14 cellular contexts compared by ENCODE assay signal in genomic region chr1:42961560-42962091, GRCh38. TPM values are rescaled to one million over a fixed set of nuclear protein-coding genes. Genes with fewer than 3 reads are reported as not detected.
DNase-seq lines count a peak whose midpoint lies in the region; ATAC-seq and TF ChIP-seq lines count a peak whose summit lies in the region.
"Had no signal": no experiment of that assay in that cellular context is flagged by ENCODE, and none has a peak within 500 bp of the region (broad histone marks: within the 10 kb centered on the region; RNA-seq: fewer than 3 reads in every experiment).

No MANE protein-coding gene starts in this region.

- H3K23ac ChIP-seq in IMR-90 (ENCODE audit: low read depth, low read length) = peak overlapping the region; percentile 97

- peak overlapping the region; percentile 100 for H4K91ac ChIP-seq in IMR-90 (ENCODE audit: insufficient read depth, low read depth, low read length)

- intact Hi-C loops in IMR-90 (cut with micrococcal nuclease) = no loop called here

- H3K4ac ChIP-seq in IMR-90 (ENCODE audit: low read depth, low read length) = peak overlapping the region; percentile 99

- peaks cover 8% of the 10 kb centered on the region for H3K36me3 Mint-ChIP-seq in neural progenitor cell

- H3K9me1 ChIP-seq in IMR-90 (ENCODE audit: insufficient read depth, low read length) = peaks cover 25% of the 10 kb centered on the region

- peak overlapping the region; percentile 99; the same call in 2 of the 3 replicates for H2BK15ac ChIP-seq in IMR-90 (ENCODE audit: low read depth, low read length)

- H4K5ac ChIP-seq in IMR-90 (ENCODE audit: low read depth, low read length) = peak overlapping the region; percentile 97

- H2AFZ ChIP-seq in IMR-90 (replicated peaks; ENCODE audit: low read length, poor library complexity) = no peak overlapping the region
- H2AFZ ChIP-seq in neural progenitor cell (replicated peaks) = no peak overlapping the region

- H3K4me1 ChIP-seq in IMR-90 (ENCODE audit: control insufficient read depth, insufficient read depth, low read length) (peaks cover 30% of the 10 kb centered on the region), neural progenitor cell (peaks cover 41% of the 10 kb centered on the region)
- H3K4me1 ChIP-seq in effector memory CD4-positive, alpha-beta T cell (ENCODE audit: control insufficient read depth, insufficient read depth, low read length, poor library complexity, severe bottlenecking) = peaks cover 4% of the 10 kb centered on the region
- H3K4me1 ChIP-seq: uterus had no signal

- peak overlapping the region; percentile 72 for H3K56ac ChIP-seq in IMR-90 (ENCODE audit: extremely low read depth, insufficient read depth, low read length)

- H3K9ac ChIP-seq in IMR-90 (ENCODE audit: low read depth, low read length) = peak overlapping the region; percentile 80
- no peak overlapping the region for H3K9ac ChIP-seq in neural progenitor cell

- H3F3A ChIP-seq in neural progenitor cell (ENCODE audit: low read depth) = peaks cover 26% of the 10 kb centered on the region

- H3K4me3 ChIP-seq in AG04450 (ENCODE audit: low read depth, low read length) (no peak overlapping the region), IMR-90 (ENCODE audit: insufficient read depth, low read depth, low read length) (no peak overlapping the region), neural progenitor cell (no peak overlapping the region)
- H3K4me3 ChIP-seq in effector memory CD4-positive, alpha-beta T cell (ENCODE audit: insufficient read depth, low read depth, low read length, poor library complexity, severe bottlenecking) = no peak overlapping the region
- H3K4me3 ChIP-seq: breast epithelium, lung, uterus had no signal

- dilution Hi-C loops in IMR-90 (cut with HindIII; ENCODE audit: low sequenced_read_pairs, unreplicated experiment) = no loop called here

- peaks cover 20% of the 10 kb centered on the region for H4K20me1 ChIP-seq in IMR-90 (ENCODE audit: insufficient read depth, low read length)
- peaks cover 20% of the 10 kb centered on the region for H4K20me1 ChIP-seq in neural progenitor cell (ENCODE audit: low read depth)

- H2AK5ac ChIP-seq in IMR-90 (ENCODE audit: low read depth, low read length) = peak overlapping the region; percentile 100

- peak; percentile 9 for ATAC-seq in IMR-90 (ENCODE audit: low read depth)

- H3K4me1 Mint-ChIP-seq in neural progenitor cell = peaks cover 51% of the 10 kb centered on the region

- peak overlapping the region; percentile 83 for H2AK9ac ChIP-seq in IMR-90 (replicated peaks; ENCODE audit: low read depth, low read length, poor library complexity)

- peak overlapping the region; percentile 89 to 94 for H4K8ac ChIP-seq in IMR-90 (ENCODE audit: low read depth in 2 of 2, low read length in 2 of 2)

- H2BK20ac ChIP-seq in IMR-90 (ENCODE audit: low read depth, low read length) = peak overlapping the region; percentile 98

- peaks cover 49% of the 10 kb centered on the region for H3K79me2 ChIP-seq in neural progenitor cell (ENCODE audit: low read depth)

- H3K18ac ChIP-seq in IMR-90 (ENCODE audit: low read depth, low read length) = peak overlapping the region; percentile 95

- peaks cover 16% of the 10 kb centered on the region for H3K27me3 Mint-ChIP-seq in neural progenitor cell (ENCODE audit: insufficient read depth, low read depth)

- peak; percentile 40; the same call in 1 of the 2 replicates for TF ChIP-seq POLR2A in IMR-90 (IDR thresholded peaks at IDR 0.05; ENCODE audit: low read depth, low read length)

- WGBS in IMR-90 (ENCODE audit: extremely low coverage in 2 of 2, insufficient read length in 1 of 2), 2 experiments = no CpG with 5 or more reads among the region's 4 CpGs

- CTCF ChIA-PET in AG04450 (lab: Charles Lee) (interaction anchor here (3.5 kb wide), 1 partner anchor 112 kb away, joined by 16 read pairs; no protein-coding TSS in a partner anchor), IMR-90 (lab: Yijun Ruan, JAX) (interaction anchor here (0.6 to 1.3 kb wide), 3 partner anchors 100 to 1788 kb away, joined by 4 to 9 read pairs (median 5); no protein-coding TSS in a partner anchor)

- H3K14ac ChIP-seq in IMR-90 (replicated peaks; ENCODE audit: low read depth, low read length) = peak overlapping the region; percentile 98

- peak overlapping the region; percentile 99 for H3K4me3 Mint-ChIP-seq in neural progenitor cell

- peak overlapping the region; percentile 94 for H2BK120ac ChIP-seq in IMR-90 (ENCODE audit: low read depth, low read length)

- in situ Hi-C loops in IMR-90 (cut with MboI; ENCODE audit: low sequenced_read_pairs) = no loop called here

- peak overlapping the region; percentile 65 for H3K4me2 ChIP-seq in IMR-90 (ENCODE audit: low read depth, low read length)
- peak overlapping the region; percentile 100 for H3K4me2 ChIP-seq in neural progenitor cell

- no TSS peak for BruUV-seq in IMR-90 (replicated peaks; lab: Mats Ljungman, UMichigan)

- DNase-seq in AG04450 (ENCODE audit: low read depth, low spot score) = peak; percentile 63
- DNase-seq in IMR-90 = peak; percentile 90
- DNase-seq in caudate nucleus (lab: John Stamatoyannopoulos, UW) = no peak
- no peak for DNase-seq in neural progenitor cell (ENCODE audit: low spot score)
- no peak for DNase-seq in ecto neural progenitor cell (ENCODE audit: low spot score)
- DNase-seq in NCI-H1105 treated with DMSO at 0.1 percent for 48 hours (lab: John Stamatoyannopoulos, UW) = no peak
- DNase-seq in stimulated activated naive CD4-positive, alpha-beta T cell treated with Interleukin-2 at 50 U/mL for 16 hours (lab: John Stamatoyannopoulos, UW) = no peak
- DNase-seq in effector memory CD4-positive, alpha-beta T cell = no peak
- DNase-seq: activated CD4-positive, alpha-beta T cell treated with anti-CD3 and anti-CD28 coated beads, Interleukin-2, amount 50 U/mL, for 1 hour; OCI-M1; T-helper 1 cell; uterus had no signal

- TF ChIP-seq RAD21 in IMR-90 (IDR thresholded peaks at IDR 0.05; ENCODE audit: low read length) = no peak

- H3K27me3 ChIP-seq in AG04450 (ENCODE audit: control insufficient read depth, insufficient read depth, low read length) = no peaks in the 10 kb centered on the region
- H3K27me3 ChIP-seq in IMR-90 (ENCODE audit: control insufficient read depth, insufficient read depth, low read length) = no peaks in the 10 kb centered on the region
- H3K27me3 ChIP-seq in neural progenitor cell = no peaks in the 10 kb centered on the region
- no peaks in the 10 kb centered on the region for H3K27me3 ChIP-seq in effector memory CD4-positive, alpha-beta T cell (replicated peaks; ENCODE audit: control insufficient read depth, insufficient read depth, low read length, poor library complexity, severe bottlenecking)
- H3K27me3 ChIP-seq: breast epithelium, uterus had no signal

- H3K36me3 ChIP-seq in IMR-90 (ENCODE audit: control insufficient read depth, insufficient read depth, low read length) (peaks cover 3% of the 10 kb centered on the region; the same call in 1 of the 2 replicates), neural progenitor cell (no peaks in the 10 kb centered on the region)
- no peaks in the 10 kb centered on the region for H3K36me3 ChIP-seq in effector memory CD4-positive, alpha-beta T cell (ENCODE audit: control insufficient read depth, insufficient read depth, low read length)
- H3K36me3 ChIP-seq: breast epithelium, uterus had no signal

- H3K9me3 Mint-ChIP-seq in neural progenitor cell = no peaks in the 10 kb centered on the region

- peak overlapping the region; percentile 92 for H2BK5ac ChIP-seq in IMR-90 (ENCODE audit: low read depth, low read length, poor library complexity, severe bottlenecking)

- no peak for TF ChIP-seq CTCF in AG04450 (IDR thresholded peaks at IDR 0.05; ENCODE audit: low read depth, low read length)
- no peak for TF ChIP-seq CTCF in IMR-90 (conservative IDR thresholded peaks at IDR 0.05; ENCODE audit: low read depth, low read length)
- no peak for TF ChIP-seq CTCF in neural progenitor cell (IDR thresholded peaks at IDR 0.05)

- POLR2A ChIA-PET in AG04450 (lab: Yijun Ruan, JAX) (interaction anchor here (0.7 to 3.1 kb wide), 7 partner anchors 10 to 194 kb away, joined by 3 to 20 read pairs (median 4); partner anchors contain the start of genes C1orf50 and P3H1), IMR-90 (lab: Charles Lee; ENCODE audit: unreplicated experiment) (interaction anchor here (0.6 to 1.2 kb wide), 3 partner anchors 10 to 111 kb away, joined by 3 to 5 read pairs (median 4); no protein-coding TSS in a partner anchor)

- H3K27ac ChIP-seq in AG04450 (ENCODE audit: low read depth, low read length) = peak overlapping the region; percentile 91
- peak overlapping the region; percentile 97 for H3K27ac ChIP-seq in IMR-90 (ENCODE audit: insufficient read depth, low read length)
- peak overlapping the region; percentile 19 for H3K27ac ChIP-seq in caudate nucleus (ENCODE audit: low read depth, low read length)
- H3K27ac ChIP-seq in neural progenitor cell = peak overlapping the region; percentile 38
- no peak overlapping the region for H3K27ac ChIP-seq in effector memory CD4-positive, alpha-beta T cell (ENCODE audit: insufficient read depth, low read length, poor library complexity, severe bottlenecking)

- H3K9me3 ChIP-seq in AG04450 (ENCODE audit: control insufficient read depth, insufficient read depth, low read length) (peaks cover 4% of the 10 kb centered on the region; the same call in 1 of the 2 replicates), IMR-90 (ENCODE audit: control insufficient read depth, insufficient read depth, low read length) (no peaks in the 10 kb centered on the region), neural progenitor cell (ENCODE audit: low read depth) (no peaks in the 10 kb centered on the region)
- H3K9me3 ChIP-seq in effector memory CD4-positive, alpha-beta T cell (ENCODE audit: control insufficient read depth, low read length) = no peaks in the 10 kb centered on the region
- H3K9me3 ChIP-seq: breast epithelium, uterus had no signal

- H3K79me1 ChIP-seq in IMR-90 (ENCODE audit: low read depth in 1 of 2, low read length in 2 of 2) = peaks cover 22 to 48% of the 10 kb centered on the region in 2 experiments

- H3K27ac Mint-ChIP-seq in neural progenitor cell = peak overlapping the region; percentile 62

TF ChIP-seq in IMR-90, 13 proteins besides CTCF, POLR2A, EP300 and RAD21 (continues in another document):
- TF ChIP-seq MXI1 (IDR thresholded peaks at IDR 0.05; ENCODE audit: borderline replicate concordance, low read depth, low read length) = no peak
- no peak for TF ChIP-seq FOS (IDR thresholded peaks at IDR 0.05; ENCODE audit: low read depth, low read length)
- TF ChIP-seq RCOR1 (IDR thresholded peaks at IDR 0.05; ENCODE audit: insufficient replicate concordance, low read length) = no peak
- TF ChIP-seq CHD1 (IDR thresholded peaks at IDR 0.05; ENCODE audit: low read depth, low read length) = no peak
- TF ChIP-seq MAZ (IDR thresholded peaks at IDR 0.05; ENCODE audit: borderline replicate concordance, low read depth, low read length) = no peak
- TF ChIP-seq SMC3 (IDR thresholded peaks at IDR 0.05; ENCODE audit: low read depth, low read length) = no peak

RNA-seq across cellular contexts. Expression of gene SLC2A1, which starts 3.0 kb away (rescaled TPM):
- polyA plus RNA-seq in AG04450 (2011; rRNA removed) = 114 and 140 TPM in 2 replicates
- polyA minus RNA-seq in AG04450 (2011; rRNA and poly(A)+ RNA removed) = 125 and 154 TPM in 2 replicates
- 203 and 395 TPM in 2 replicates for total RNA-seq in IMR-90 (2012; rRNA removed)
- polyA plus RNA-seq in IMR-90 (2012; rRNA removed) = 200 and 208 TPM in 2 replicates
- 557 and 944 TPM in 2 replicates for polyA plus RNA-seq in IMR-90 (2012; cell fraction: cytosol; rRNA removed)
- 202 and 690 TPM in 2 replicates for polyA plus RNA-seq in IMR-90 (2012; cell fraction: nucleus; rRNA removed; ENCODE audit: low replicate concordance)
- total RNA-seq in neural progenitor cell (ENCODE audit: low replicate concordance) = 303 and 720 TPM in 2 replicates

Comparison
In these comparisons a context has a peak if more than half of its experiments do, and no peak if none do; other contexts are left out.
1. DNase-seq: peak in AG04450 (single experiment) and IMR-90 (single experiment); none in caudate nucleus (0 of 61), neural progenitor cell (single experiment), ecto neural progenitor cell (single experiment), NCI-H1105 treated with DMSO at 0.1 percent for 48 hours (single experiment), stimulated activated naive CD4-positive, alpha-beta T cell treated with Interleukin-2 at 50 U/mL for 16 hours (single experiment) and effector memory CD4-positive, alpha-beta T cell (0 of 3).